ENCODE assay signal across 9 cellular contexts in the genomic region with DNA sequence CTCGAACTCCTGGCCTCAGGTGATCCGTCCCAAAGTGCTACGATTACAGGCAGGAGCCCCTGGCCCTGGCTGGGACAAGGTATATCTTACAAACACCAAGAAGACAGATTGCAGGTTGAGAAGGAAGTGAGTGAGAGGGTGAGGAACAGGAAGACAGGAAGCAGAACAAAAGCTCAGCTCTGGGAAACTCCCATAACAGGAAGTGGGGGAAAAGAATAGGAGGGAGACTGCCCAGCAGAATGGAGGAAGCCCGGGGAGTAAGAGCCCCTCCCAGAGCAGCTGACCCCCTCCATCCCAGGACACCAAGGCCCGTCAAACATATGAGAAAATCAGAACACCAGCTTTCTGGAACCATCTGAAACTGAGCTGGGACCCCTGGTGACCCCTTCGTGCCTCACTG. TPM values are rescaled to one million over a fixed set of nuclear protein-coding genes. Genes with fewer than 3 reads are reported as not detected.
DNase-seq lines count a peak whose midpoint lies in the region; ATAC-seq and TF ChIP-seq lines count a peak whose summit lies in the region.
"Had no signal": no experiment of that assay in that cellular context is flagged by ENCODE, and none has a peak within 500 bp of the region (broad histone marks: within the 10 kb centered on the region; RNA-seq: fewer than 3 reads in every experiment).

No MANE protein-coding gene starts in this region.

- peaks cover 2% of the 10 kb centered on the region for H4K20me1 ChIP-seq in DND-41 (ENCODE audit: insufficient read depth, low read length)
- peaks cover 7% of the 10 kb centered on the region for H4K20me1 ChIP-seq in Loucy (ENCODE audit: insufficient read depth, low read length, poor library complexity, severe bottlenecking)

- no peaks in the 10 kb centered on the region for H3K9me3 ChIP-seq in DND-41 (ENCODE audit: insufficient read depth, low read length, severe bottlenecking)
- H3K9me3 ChIP-seq in Loucy (ENCODE audit: insufficient read depth, low read depth, low read length): no peaks in the 10 kb centered on the region

- H3K4me3 Mint-ChIP-seq in activated naive CD8-positive, alpha-beta T cell treated with anti-CD3 and anti-CD28 coated beads, Interleukin-2, amount 50 U/mL, for 24 hours: no peak overlapping the region
- H3K4me3 Mint-ChIP-seq in nephron: peak overlapping the region; percentile 48 to 76 (median 71)
- no peak overlapping the region for H3K4me3 Mint-ChIP-seq in chondrocyte (ENCODE audit: unreplicated experiment)

- H3K4me3 ChIP-seq in DND-41 (ENCODE audit: low read depth in 1 of 2, low read length in 2 of 2): no peak overlapping the region
- peak overlapping the region; percentile 31 for H3K4me3 ChIP-seq in Loucy (ENCODE audit: low read length, poor library complexity, severe bottlenecking)

- H3F3A ChIP-seq in Loucy (ENCODE audit: low read depth): no peaks in the 10 kb centered on the region

- no peaks in the 10 kb centered on the region for H3K27me3 Mint-ChIP-seq in activated naive CD8-positive, alpha-beta T cell treated with anti-CD3 and anti-CD28 coated beads, Interleukin-2, amount 50 U/mL, for 24 hours
- no peaks in the 10 kb centered on the region for H3K27me3 Mint-ChIP-seq in nephron (ENCODE audit: low read depth)
- H3K27me3 Mint-ChIP-seq in chondrocyte (ENCODE audit: low read depth): no peaks in the 10 kb centered on the region

- H3K27me3 ChIP-seq in DND-41 (ENCODE audit: insufficient read depth, low read length, poor library complexity) (no peaks in the 10 kb centered on the region), Loucy (ENCODE audit: insufficient read depth, low read length, poor library complexity, severe bottlenecking) (no peaks in the 10 kb centered on the region)

- H3K4me1 ChIP-seq in DND-41 (ENCODE audit: insufficient read depth, low read length): peaks cover 44% of the 10 kb centered on the region
- peaks cover 20% of the 10 kb centered on the region for H3K4me1 ChIP-seq in Loucy (ENCODE audit: insufficient read depth, low read length, poor library complexity, severe bottlenecking)

- H3K36me3 Mint-ChIP-seq in activated naive CD8-positive, alpha-beta T cell treated with anti-CD3 and anti-CD28 coated beads, Interleukin-2, amount 50 U/mL, for 24 hours (ENCODE audit: low read depth): peaks cover 9% of the 10 kb centered on the region
- H3K36me3 Mint-ChIP-seq in nephron (ENCODE audit: low read depth) (no peaks in the 10 kb centered on the region), chondrocyte (ENCODE audit: low read depth) (peaks cover 2% of the 10 kb centered on the region)

- TF ChIP-seq CTCF in DND-41 (IDR thresholded peaks at IDR 0.05; ENCODE audit: borderline replicate concordance, extremely low read depth, low read length, poor library complexity, severe bottlenecking) (no peak), Loucy (conservative IDR thresholded peaks at IDR 0.05; ENCODE audit: low read length) (no peak), nephron (IDR thresholded peaks at IDR 0.05; ENCODE audit: unreplicated experiment in 3 of 3) (no peak), chondrocyte (IDR thresholded peaks at IDR 0.05) (no peak)

- no peak overlapping the region; the same call in 1 of the 2 replicates for H3K4me2 ChIP-seq in DND-41 (ENCODE audit: insufficient read depth, low read length)
- H3K4me2 ChIP-seq in Loucy (ENCODE audit: low read depth, low read length, poor library complexity, severe bottlenecking): peak overlapping the region; percentile 95

- H3K36me3 ChIP-seq in DND-41 (ENCODE audit: insufficient read depth, low read length) (peaks cover 4% of the 10 kb centered on the region), Loucy (ENCODE audit: insufficient read depth, low read length) (no peaks in the 10 kb centered on the region; the same call in 1 of the 2 replicates)

- peak overlapping the region; percentile 39; the same call in 1 of the 2 replicates for H3K27ac ChIP-seq in DND-41 (ENCODE audit: low read length)

- no peak for ATAC-seq in DND-41 (ENCODE audit: insufficient read depth, low read depth)
- no peak for ATAC-seq in activated naive CD8-positive, alpha-beta T cell treated with anti-CD3 and anti-CD28 coated beads, Interleukin-2, amount 50 U/mL, for 24 hours

- H3K9me2 ChIP-seq in Loucy (replicated peaks; ENCODE audit: low read depth, low read length): no peaks in the 10 kb centered on the region

- no peak for TF ChIP-seq POLR2A in erythroblast (IDR thresholded peaks at IDR 0.05; ENCODE audit: low read length)

- peaks cover 43% of the 10 kb centered on the region for H3K4me1 Mint-ChIP-seq in activated naive CD8-positive, alpha-beta T cell treated with anti-CD3 and anti-CD28 coated beads, Interleukin-2, amount 50 U/mL, for 24 hours
- H3K4me1 Mint-ChIP-seq in nephron (peaks cover 27% of the 10 kb centered on the region), chondrocyte (ENCODE audit: low read depth) (peaks cover 27% of the 10 kb centered on the region)

- peaks cover 37% of the 10 kb centered on the region for H3K79me2 ChIP-seq in DND-41 (ENCODE audit: insufficient read depth, low read length)
- H3K79me2 ChIP-seq in Loucy (ENCODE audit: insufficient read depth, low read length): peaks cover 29% of the 10 kb centered on the region

- H3K9ac ChIP-seq in DND-41 (ENCODE audit: low read depth, low read length) (no peak overlapping the region), Loucy (ENCODE audit: low read depth, low read length, poor library complexity, severe bottlenecking) (no peak overlapping the region)

- DNase-seq in DND-41 (no peak), erythroblast (lab: John Stamatoyannopoulos, UW) (no peak), chondrocyte (ENCODE audit: low spot score) (no peak), dedifferentiated amniotic fluid mesenchymal stem cell (ENCODE audit: extremely low spot score) (no peak)
- DNase-seq in activated naive CD8-positive, alpha-beta T cell treated with anti-CD3 and anti-CD28 coated beads, Interleukin-2, amount 50 U/mL, for 24 hours: peak; percentile 4
- DNase-seq: effector CD8-positive, alpha-beta T cell; posterior cingulate gyrus had no signal

- H2AFZ ChIP-seq in DND-41 (ENCODE audit: low read depth, low read length) (no peak overlapping the region), Loucy (ENCODE audit: low read length) (no peak overlapping the region)

- no peaks in the 10 kb centered on the region for H3K9me3 Mint-ChIP-seq in activated naive CD8-positive, alpha-beta T cell treated with anti-CD3 and anti-CD28 coated beads, Interleukin-2, amount 50 U/mL, for 24 hours
- H3K9me3 Mint-ChIP-seq in nephron (no peaks in the 10 kb centered on the region), chondrocyte (ENCODE audit: low read depth) (no peaks in the 10 kb centered on the region)

- peak overlapping the region; percentile 73 for H3K27ac Mint-ChIP-seq in activated naive CD8-positive, alpha-beta T cell treated with anti-CD3 and anti-CD28 coated beads, Interleukin-2, amount 50 U/mL, for 24 hours
- H3K27ac Mint-ChIP-seq in nephron (no peak overlapping the region), chondrocyte (ENCODE audit: unreplicated experiment) (no peak overlapping the region)

RNA-seq across cellular contexts. Expression of gene TECPR1, which starts 2.9 kb away (rescaled TPM):
- 27.3 to 33.8 TPM (median 32.0 TPM) in 3 replicates for total RNA-seq in chondrocyte

RNA-seq across cellular contexts. Expression of gene BRI3, which starts 32.4 kb away (rescaled TPM):
- total RNA-seq in chondrocyte: 264 to 370 TPM (median 359 TPM) in 3 replicates

RNA-seq across cellular contexts. Expression of gene BHLHA15, which starts 37.9 kb away (rescaled TPM):
- total RNA-seq in chondrocyte: 0.32 to 1.2 TPM in 2 of 3 replicates, not detected in the other

Comparison
In these comparisons a context has a peak if more than half of its experiments do, and no peak if none do; other contexts are left out.
1. H3K4me3 Mint-ChIP-seq: peak in nephron (3 of 3); none in activated naive CD8-positive, alpha-beta T cell treated with anti-CD3 and anti-CD28 coated beads, Interleukin-2, amount 50 U/mL, for 24 hours (single experiment) and chondrocyte (single experiment).